Comparison of ENCODE assay signal across 7 cellular contexts in the genomic region with DNA sequence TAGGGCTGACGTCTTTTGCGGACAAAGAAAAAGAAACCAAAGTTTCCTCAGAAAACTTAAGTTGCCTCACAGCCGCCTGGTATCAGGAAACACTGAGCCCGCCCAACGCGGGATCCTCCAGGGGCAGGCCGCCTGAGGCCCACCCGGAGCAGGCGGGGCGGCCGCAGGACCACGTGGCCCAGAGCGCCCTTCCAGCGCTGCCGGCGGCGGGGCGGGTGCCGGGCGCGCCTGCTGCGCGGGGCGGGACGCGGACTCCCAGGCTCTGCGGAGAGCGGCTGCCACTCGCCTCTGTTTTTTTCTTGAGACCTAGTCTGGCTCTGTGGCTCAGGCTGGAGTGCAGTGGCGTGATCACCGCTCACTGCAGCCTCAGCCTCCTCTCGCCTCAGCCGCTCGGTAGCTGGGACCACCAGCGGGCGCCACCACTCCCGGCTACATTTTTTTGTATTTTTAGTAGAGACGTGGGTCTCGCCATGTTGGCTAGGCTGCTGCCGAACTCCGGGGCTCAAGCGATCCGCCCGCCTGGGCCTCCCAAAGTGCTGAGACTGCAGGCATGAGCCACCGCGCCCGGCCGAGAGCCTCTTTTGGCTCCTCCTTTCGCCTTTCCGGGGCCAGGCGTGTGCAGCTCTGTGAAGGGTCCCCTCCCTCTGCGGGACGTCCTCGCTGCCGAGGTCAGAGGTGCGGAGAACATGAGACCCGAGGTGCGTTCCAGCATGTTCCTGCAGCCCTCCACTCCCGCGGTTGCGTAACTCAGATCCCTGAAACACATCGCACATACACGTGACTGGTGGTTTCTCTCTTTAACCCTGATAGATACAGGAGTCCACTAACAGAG.
DNase-seq lines count a peak whose midpoint lies in the region; ATAC-seq and FAIRE-seq lines count a peak whose summit lies in the region.

No MANE protein-coding gene starts in this region.

- peak; percentile 13 for DNase-seq in NCI-H1694 (lab: John Stamatoyannopoulos, UW)
- peak; percentile 45 for DNase-seq in activated CD4-positive, CD25-positive, alpha-beta regulatory T cell treated with anti-CD3 and anti-CD28 coated beads, Interleukin-2, amount 50 U/mL, for 16 hours (ENCODE audit: low read depth, low spot score)
- DNase-seq in central memory CD8-positive, alpha-beta T cell (ENCODE audit: low spot score in 2 of 2) = peak; percentile 61 to 81
- peak; percentile 74 for DNase-seq in stimulated activated CD4-positive, alpha-beta T cell treated with anti-CD3 and anti-CD28 coated beads, Interleukin-12 subunit alpha, Interleukin-12 subunit beta, amount 100 ng/mL, for 4 hours

- FAIRE-seq in islet of Langerhans (lab: Jason Lieb, UNC) = peak; percentile 36

- ATAC-seq in GM18499 (IDR thresholded peaks at IDR 0.05; ENCODE audit: insufficient read depth, unreplicated experiment) = peak; percentile 50
- peak; percentile 86 for ATAC-seq in HG02678 (IDR thresholded peaks at IDR 0.05; ENCODE audit: unreplicated experiment)
- peak; percentile 86 for ATAC-seq in central memory CD8-positive, alpha-beta T cell (replicated peaks; ENCODE audit: extremely low read depth, poor library complexity, severe bottlenecking)

- H3K27ac Mint-ChIP-seq in central memory CD8-positive, alpha-beta T cell (ENCODE audit: low read depth) = peak overlapping the region; percentile 96

- peaks cover 7% of the 10 kb centered on the region for H3K36me3 Mint-ChIP-seq in central memory CD8-positive, alpha-beta T cell (ENCODE audit: insufficient read depth)

- H3K27me3 Mint-ChIP-seq in central memory CD8-positive, alpha-beta T cell = no peaks in the 10 kb centered on the region

- H3K9me3 Mint-ChIP-seq in central memory CD8-positive, alpha-beta T cell = no peaks in the 10 kb centered on the region

- peak overlapping the region; percentile 87 for H3K4me3 Mint-ChIP-seq in central memory CD8-positive, alpha-beta T cell

- peaks cover 39% of the 10 kb centered on the region for H3K4me1 Mint-ChIP-seq in central memory CD8-positive, alpha-beta T cell

Comparison
In these comparisons a context has a peak if more than half of its experiments do, and no peak if none do; other contexts are left out.
1. Peak in every context shown above with its lines: DNase-seq and ATAC-seq.
2. DNase-seq: peak in every context shown above with its lines; median percentile 74 in stimulated activated CD4-positive, alpha-beta T cell treated with anti-CD3 and anti-CD28 coated beads, Interleukin-12 subunit alpha, Interleukin-12 subunit beta, amount 100 ng/mL, for 4 hours; 71 in central memory CD8-positive, alpha-beta T cell; 45 in activated CD4-positive, CD25-positive, alpha-beta regulatory T cell treated with anti-CD3 and anti-CD28 coated beads, Interleukin-2, amount 50 U/mL, for 16 hours; 13 in NCI-H1694.